In genomic region chr15:53808058-53808703, GRCh38 we compare ENCODE assay signal across 8 cellular contexts. TPM values are rescaled to one million over a fixed set of nuclear protein-coding genes. Genes with fewer than 3 reads are reported as not detected.
DNase-seq lines count a peak whose midpoint lies in the region; ATAC-seq and TF ChIP-seq lines count a peak whose summit lies in the region.

No MANE protein-coding gene starts in this region.

- H3F3A ChIP-seq in GM23248 (ENCODE audit: insufficient read depth), result no peaks in the 10 kb centered on the region

- H2AFZ ChIP-seq in GM23248, result no peak overlapping the region

- no peaks in the 10 kb centered on the region for H3K36me3 ChIP-seq in GM23248 (ENCODE audit: low read depth)
- no peaks in the 10 kb centered on the region for H3K36me3 ChIP-seq in ovary
- H3K36me3 ChIP-seq in effector memory CD4-positive, alpha-beta T cell (ENCODE audit: control insufficient read depth, insufficient read depth, low read length), result no peaks in the 10 kb centered on the region

- H3K4me2 ChIP-seq in GM23248 (ENCODE audit: unreplicated experiment), result no peak overlapping the region

- H3K9me3 ChIP-seq in GM23248 (ENCODE audit: low read depth) (no peaks in the 10 kb centered on the region), ovary (no peaks in the 10 kb centered on the region)
- no peaks in the 10 kb centered on the region for H3K9me3 ChIP-seq in effector memory CD4-positive, alpha-beta T cell (ENCODE audit: control insufficient read depth, low read length)

- no peak overlapping the region for H3K27ac ChIP-seq in GM23248
- no peak overlapping the region for H3K27ac ChIP-seq in ovary
- H3K27ac ChIP-seq in effector memory CD4-positive, alpha-beta T cell (ENCODE audit: insufficient read depth, low read length, poor library complexity, severe bottlenecking), result no peak overlapping the region

- H4K20me1 ChIP-seq in GM23248 (ENCODE audit: insufficient read depth), result no peaks in the 10 kb centered on the region

- no peaks in the 10 kb centered on the region for H3K9me2 ChIP-seq in GM23248 (ENCODE audit: insufficient read depth)

- H3K4me1 ChIP-seq in GM23248 (ENCODE audit: insufficient read depth) (no peaks in the 10 kb centered on the region), ovary (ENCODE audit: insufficient read depth) (no peaks in the 10 kb centered on the region)
- H3K4me1 ChIP-seq in effector memory CD4-positive, alpha-beta T cell (ENCODE audit: control insufficient read depth, insufficient read depth, low read length, poor library complexity, severe bottlenecking), result no peaks in the 10 kb centered on the region

- no peak for TF ChIP-seq EP300 in ovary (IDR thresholded peaks at IDR 0.05)

- H3K27me3 ChIP-seq in GM23248 (replicated peaks; ENCODE audit: insufficient read depth) (no peaks in the 10 kb centered on the region), ovary (no peaks in the 10 kb centered on the region)
- H3K27me3 ChIP-seq in effector memory CD4-positive, alpha-beta T cell (replicated peaks; ENCODE audit: control insufficient read depth, insufficient read depth, low read length, poor library complexity, severe bottlenecking), result no peaks in the 10 kb centered on the region

- no peak overlapping the region for H3K4me3 ChIP-seq in GM23248
- H3K4me3 ChIP-seq in ovary, result no peak overlapping the region
- H3K4me3 ChIP-seq in effector memory CD4-positive, alpha-beta T cell (ENCODE audit: insufficient read depth, low read depth, low read length, poor library complexity, severe bottlenecking), result no peak overlapping the region

- peak; percentile 9 for DNase-seq in ACHN
- DNase-seq in GM23248, result peak; percentile 30
- peak; percentile 36 for DNase-seq in RPMI8226
- DNase-seq in left ventricle myocardium superior, result no peak
- no peak for DNase-seq in ovary
- DNase-seq in effector memory CD4-positive, alpha-beta T cell, result no peak
- DNase-seq in Ammon's horn (ENCODE audit: low spot score), result no peak
- DNase-seq in NCI-H146 treated with DMSO at 0.1 percent for 48 hours (lab: John Stamatoyannopoulos, UW; ENCODE audit: unreplicated experiment), result no peak

- peak in 1 of 3 donors; percentile 29 for TF ChIP-seq CTCF in ovary (IDR thresholded peaks at IDR 0.05)

- intact Hi-C loops in left ventricle myocardium superior (cut with micrococcal nuclease) (no loop called here), ovary (cut with DNase I) (no loop called here)

- 30 to 36% methylated on average over 5 of the region's 5 CpGs for WGBS in GM23248 (ENCODE audit: low coverage in 1 of 2, low lambda C conversion rate in 2 of 2, missing lambda C conversion rate in 2 of 2), 2 experiments
- WGBS in ovary, 3 donors, result 47 to 56% (median 55%) methylated on average over 5 of the region's 5 CpGs

- ATAC-seq in left ventricle myocardium superior, result peak; percentile 37

- H3K9ac ChIP-seq in GM23248, result no peak overlapping the region

- in situ Hi-C loops in ACHN (cut with HindIII; ENCODE audit: low pct_ligation_motif_present, low pct_unique_long_range_greater_than_20kb, low sequenced_read_pairs), result no loop called here
- in situ Hi-C loops in GM23248 (cut with MboI), result no loop called here

- no peak for TF ChIP-seq POLR2A in ovary (IDR thresholded peaks at IDR 0.05)

- no peaks in the 10 kb centered on the region for H3K79me2 ChIP-seq in GM23248 (ENCODE audit: insufficient read depth)

RNA-seq across cellular contexts. Expression of gene WDR72, which starts 48.7 kb away (rescaled TPM):
- total RNA-seq in GM23248 (2014; rRNA removed; shearing (Covaris generic)), result not detected in 2 replicates
- not detected in 2 replicates for polyA plus RNA-seq in GM23248 (2016; fragmentation: Nextera tagmentation; extraction: Ambion mirVana)
- total RNA-seq in left ventricle myocardium superior, result 0.10 TPM
- total RNA-seq in ovary, result 1 to 10 TPM in 2 of 7 donors, under 1 TPM in 4, not detected in 1; 0.43 to 4.4 (median 0.83) TPM
- under 1 TPM in 1 of 2 donors, not detected in 1; 0.04 TPM for polyA plus RNA-seq in ovary

Comparison
In these comparisons a context has a peak if more than half of its experiments do, and no peak if none do; other contexts are left out.
1. DNase-seq: peak in ACHN (single experiment), GM23248 (single experiment) and RPMI8226 (single experiment); none in left ventricle myocardium superior (single experiment), ovary (0 of 5), effector memory CD4-positive, alpha-beta T cell (0 of 3), Ammon's horn (single experiment) and NCI-H146 treated with DMSO at 0.1 percent for 48 hours (single experiment).